Comparison of ENCODE assay signal across 10 cellular contexts in genomic region chr7:50212666-50213621, GRCh38.
DNase-seq lines count a peak whose midpoint lies in the region; ATAC-seq and TF ChIP-seq lines count a peak whose summit lies in the region.
"Had no signal": no experiment of that assay in that cellular context is flagged by ENCODE, and none has a peak within 500 bp of the region (broad histone marks: within the 10 kb centered on the region; RNA-seq: fewer than 3 reads in every experiment).

No MANE protein-coding gene starts in this region.

- peak overlapping the region in 10 of 11 experiments; percentile 1 to 88 (median 76); a peak in 18 of 22 replicates for H3K27ac ChIP-seq in BLaER1 treated with 17β-estradiol and CSF1 and Interleukin-3, amounts not matched to agents 10 nM and 100 nM
- no peak overlapping the region for H3K27ac ChIP-seq in foreskin keratinocyte
- H3K27ac ChIP-seq: testis had no signal

- no peaks in the 10 kb centered on the region for H3K36me3 ChIP-seq in BLaER1 treated with 17β-estradiol and CSF1 and Interleukin-3, amounts not matched to agents 10 nM and 100 nM

- TF ChIP-seq CTCF in foreskin keratinocyte (conservative IDR thresholded peaks at IDR 0.05): no peak

- peaks cover 72 to 100% (median 96%) of the 10 kb centered on the region in 10 experiments for H3K4me1 ChIP-seq in BLaER1 treated with 17β-estradiol and CSF1 and Interleukin-3, amounts not matched to agents 10 nM and 100 nM
- H3K4me1 ChIP-seq in foreskin keratinocyte: no peaks in the 10 kb centered on the region
- H3K4me1 ChIP-seq: testis had no signal

- H3K36me3 Mint-ChIP-seq in activated naive CD4-positive, alpha-beta T cell treated with anti-CD3 and anti-CD28 coated beads, Interleukin-2, amount 50 U/mL, for 72 hours: peaks cover 5 to 15% of the 10 kb centered on the region in 2 donors

- H3K4me2 ChIP-seq in BLaER1 treated with 17β-estradiol and CSF1 and Interleukin-3, amounts not matched to agents 10 nM and 100 nM: peak overlapping the region; percentile 75 to 95 (median 94)

- DNase-seq in Jurkat, Clone E6-1 (ENCODE audit: low read depth, low spot score): peak; percentile 88
- DNase-seq in activated naive CD4-positive, alpha-beta T cell treated with anti-CD3 and anti-CD28 coated beads, Interleukin-2, amount 50 U/mL, for 72 hours (ENCODE audit: low spot score in 2 of 2): no peak
- DNase-seq in DMS 273 (lab: John Stamatoyannopoulos, UW; ENCODE audit: unreplicated experiment): no peak
- DNase-seq in foreskin keratinocyte: no peak
- DNase-seq in stimulated activated CD4-positive, alpha-beta T cell treated with anti-CD3 and anti-CD28 coated beads, Interleukin-4, amount 100 ng/mL, for 4 hours: no peak
- DNase-seq: hippocampal formation, testis had no signal

- H3K4me3 ChIP-seq in BLaER1 treated with 17β-estradiol and CSF1 and Interleukin-3, amounts not matched to agents 10 nM and 100 nM: peak overlapping the region in 7 of 10 experiments; percentile 11 to 52 (median 34); a peak in 6 of 20 replicates
- H3K4me3 ChIP-seq in Jurkat, Clone E6-1 (ENCODE audit: low read length): no peak overlapping the region; the same call in 1 of the 2 replicates
- H3K4me3 ChIP-seq: testis had no signal

- peak overlapping the region; percentile 11 to 71 for H3K27ac Mint-ChIP-seq in activated naive CD4-positive, alpha-beta T cell treated with anti-CD3 and anti-CD28 coated beads, Interleukin-2, amount 50 U/mL, for 72 hours

- no peaks in the 10 kb centered on the region for H3K9me3 ChIP-seq in BLaER1 treated with 17β-estradiol and CSF1 and Interleukin-3, amounts not matched to agents 10 nM and 100 nM (replicated peaks in 1 of 11)
- H3K9me3 ChIP-seq: testis had no signal

- ATAC-seq in GM18870 (IDR thresholded peaks at IDR 0.05; ENCODE audit: unreplicated experiment) (peak; percentile 40), foreskin keratinocyte (no peak), GM18873 (IDR thresholded peaks at IDR 0.05; ENCODE audit: low FRiP score, unreplicated experiment) (no peak)
- ATAC-seq in activated naive CD4-positive, alpha-beta T cell treated with anti-CD3 and anti-CD28 coated beads, Interleukin-2, amount 50 U/mL, for 72 hours: peak in 1 of 2 donors; percentile 5

- H3K9me3 Mint-ChIP-seq in activated naive CD4-positive, alpha-beta T cell treated with anti-CD3 and anti-CD28 coated beads, Interleukin-2, amount 50 U/mL, for 72 hours: no peaks in the 10 kb centered on the region

- peak overlapping the region in 9 of 11 experiments; percentile 44 to 73 (median 63); a peak in 16 of 22 replicates for H3K9ac ChIP-seq in BLaER1 treated with 17β-estradiol and CSF1 and Interleukin-3, amounts not matched to agents 10 nM and 100 nM

- no peaks in the 10 kb centered on the region for H4K20me1 ChIP-seq in BLaER1 treated with 17β-estradiol and CSF1 and Interleukin-3, amounts not matched to agents 10 nM and 100 nM

- no peaks in the 10 kb centered on the region for H3K27me3 ChIP-seq in BLaER1 treated with 17β-estradiol and CSF1 and Interleukin-3, amounts not matched to agents 10 nM and 100 nM
- H3K27me3 ChIP-seq in foreskin keratinocyte: no peaks in the 10 kb centered on the region
- H3K27me3 ChIP-seq: testis had no signal
